ENCODE assay signal across 10 cellular contexts in the genomic region with DNA sequence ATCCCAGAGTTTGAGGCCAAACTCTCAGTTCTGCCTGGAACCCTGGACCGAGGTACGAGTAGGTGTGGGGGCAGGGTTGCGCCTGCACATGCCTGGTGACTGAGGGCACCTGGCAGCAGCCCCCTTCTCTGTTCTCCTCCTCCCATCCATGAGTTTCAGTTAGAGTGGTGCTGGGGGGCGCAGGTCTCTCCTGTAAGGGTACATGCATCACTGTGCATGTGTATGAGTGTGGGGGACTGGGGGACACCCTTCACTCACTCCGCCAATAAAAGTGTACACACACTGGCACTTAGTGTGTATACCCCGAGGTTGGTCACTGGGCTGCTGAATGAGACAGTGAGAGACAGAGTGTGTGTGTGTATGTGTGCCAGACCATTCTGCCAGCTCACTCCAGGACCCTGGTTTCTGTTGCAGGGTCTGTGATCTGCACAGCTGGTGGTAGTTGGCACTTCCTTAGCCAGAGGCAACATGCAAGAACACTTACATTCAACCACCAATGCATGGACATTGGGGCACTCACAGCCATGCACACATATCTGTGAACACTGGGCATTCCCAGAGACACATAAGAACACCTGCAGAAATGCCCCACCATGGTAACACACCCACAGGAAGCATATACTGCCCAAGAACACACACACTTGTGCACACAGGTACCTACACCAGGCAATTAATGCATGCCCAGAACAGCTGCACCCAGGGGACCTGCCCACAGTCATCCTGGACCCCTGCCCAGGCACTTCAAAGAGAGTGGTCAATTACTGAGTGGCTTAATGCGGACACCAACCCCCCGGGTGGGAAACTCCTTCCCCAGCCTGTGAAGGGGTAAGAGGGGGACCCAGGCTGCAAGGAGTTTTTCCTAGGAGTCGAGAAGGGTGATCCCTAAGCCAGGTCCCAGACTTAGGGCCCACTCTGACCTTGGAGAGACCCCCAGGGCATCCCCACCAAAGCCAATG. TPM values are rescaled to one million over a fixed set of nuclear protein-coding genes. Genes with fewer than 3 reads are reported as not detected.
DNase-seq lines count a peak whose midpoint lies in the region; ATAC-seq and TF ChIP-seq lines count a peak whose summit lies in the region.
"Had no signal": no experiment of that assay in that cellular context is flagged by ENCODE, and none has a peak within 500 bp of the region (broad histone marks: within the 10 kb centered on the region; RNA-seq: fewer than 3 reads in every experiment).

No MANE protein-coding gene starts in this region.

- CTCF ChIA-PET in CD4-positive, alpha-beta T cell (lab: Charles Lee): interaction anchor here (2.9 kb wide), 1 partner anchor 36 kb away, joined by 10 read pairs; no protein-coding TSS in a partner anchor

- peaks cover 11% of the 10 kb centered on the region for H3K4me1 ChIP-seq in mesenchymal stem cell (ENCODE audit: control insufficient read depth, insufficient read depth, low read depth, low read length)

- no peak overlapping the region for H3K9ac ChIP-seq in mesenchymal stem cell (ENCODE audit: low read length)

- H3K4me2 ChIP-seq in mesenchymal stem cell (ENCODE audit: low read length, poor library complexity, severe bottlenecking): peak overlapping the region; percentile 99

- no peak overlapping the region for H4K91ac ChIP-seq in mesenchymal stem cell (ENCODE audit: low read length)

- DNase-seq in CD4-positive, alpha-beta T cell: peak in 1 of 10 experiments; percentile 31
- no peak for DNase-seq in activated T-cell treated with anti-CD3 and anti-CD28 coated beads, Interleukin-2, amount 50 U/mL, for 4 hours
- DNase-seq in mesenchymal stem cell (no peak), GM03348 (ENCODE audit: low spot score) (no peak), A172 (ENCODE audit: low spot score) (no peak), iPS-NIHi11 (ENCODE audit: low spot score) (no peak)
- DNase-seq: NCI-H2029 treated with DMSO at 0.1 percent for 48 hours had no signal

- peak overlapping the region; percentile 61 for H3K27ac Mint-ChIP-seq in CD4-positive, alpha-beta T cell

- no peak overlapping the region for H3K4ac ChIP-seq in mesenchymal stem cell (ENCODE audit: low read depth in 1 of 2, low read length in 2 of 2)

- no peaks in the 10 kb centered on the region for H3K9me3 ChIP-seq in CD4-positive, alpha-beta T cell (ENCODE audit: control insufficient read depth, low read length)
- no peaks in the 10 kb centered on the region for H3K9me3 ChIP-seq in mesenchymal stem cell (ENCODE audit: control insufficient read depth, low read length)

- POLR2A ChIA-PET in CD4-positive, alpha-beta T cell (lab: Charles Lee): no interaction called here

- no peak overlapping the region for H4K8ac ChIP-seq in mesenchymal stem cell (ENCODE audit: low read length)

- H2BK15ac ChIP-seq in mesenchymal stem cell (ENCODE audit: low read depth, poor library complexity, severe bottlenecking): no peak overlapping the region

- H3K4me3 ChIP-seq in mesenchymal stem cell (ENCODE audit: insufficient read depth in 1 of 2, low read depth in 1 of 2, low read length in 2 of 2): peak overlapping the region in 1 of 2 experiments; percentile 4

- no peaks in the 10 kb centered on the region for H3K36me3 ChIP-seq in mesenchymal stem cell (ENCODE audit: control insufficient read depth in 1 of 2, insufficient read depth in 2 of 2, low read depth in 1 of 2, low read length in 2 of 2)

- no peak overlapping the region for H2BK120ac ChIP-seq in mesenchymal stem cell (ENCODE audit: low read depth, low read length)

- no peak overlapping the region for H2BK12ac ChIP-seq in mesenchymal stem cell (ENCODE audit: low read length in 2 of 2)

- H3K27ac ChIP-seq in CD4-positive, alpha-beta T cell (ENCODE audit: low read depth, low read length): peak overlapping the region; percentile 61
- H3K27ac ChIP-seq in mesenchymal stem cell (ENCODE audit: low read length, poor library complexity, severe bottlenecking): no peak overlapping the region

- intact Hi-C loops in CD4-positive, alpha-beta T cell (cut with DNase I, micrococcal nuclease): loop anchor here (1.0 to 5.0 kb wide), 3 partner anchors 36 to 172 kb away; no protein-coding TSS in a partner anchor

- H3K27me3 ChIP-seq in CD4-positive, alpha-beta T cell (ENCODE audit: control insufficient read depth, insufficient read depth, low read length): peaks cover 14% of the 10 kb centered on the region
- H3K27me3 ChIP-seq in mesenchymal stem cell (ENCODE audit: control insufficient read depth in 1 of 2, insufficient read depth in 1 of 2, low read length in 2 of 2): peaks cover 69 to 72% of the 10 kb centered on the region in 2 experiments

- WGBS in mesenchymal stem cell: 95% methylated on average over 4 of the region's 9 CpGs

- H2AK5ac ChIP-seq in mesenchymal stem cell (ENCODE audit: low read length, severe bottlenecking): no peak overlapping the region

- no peak for TF ChIP-seq CTCF in CD4-positive, alpha-beta T cell (IDR thresholded peaks at IDR 0.05)

- H3K36me3 Mint-ChIP-seq in CD4-positive, alpha-beta T cell (ENCODE audit: low read depth): peaks cover 31% of the 10 kb centered on the region
- peaks cover 3% of the 10 kb centered on the region for H3K36me3 Mint-ChIP-seq in activated T-cell treated with anti-CD3 and anti-CD28 coated beads, Interleukin-2, amount 50 U/mL, for 4 hours (ENCODE audit: insufficient read depth)

- peak overlapping the region; percentile 63 for H3K4me3 Mint-ChIP-seq in CD4-positive, alpha-beta T cell
- peak overlapping the region; percentile 68 for H3K4me3 Mint-ChIP-seq in activated T-cell treated with anti-CD3 and anti-CD28 coated beads, Interleukin-2, amount 50 U/mL, for 4 hours

- H3K23ac ChIP-seq in mesenchymal stem cell (ENCODE audit: low read length in 2 of 2): no peak overlapping the region

- H3K27me3 Mint-ChIP-seq in CD4-positive, alpha-beta T cell: peaks cover 29% of the 10 kb centered on the region
- peaks cover 22% of the 10 kb centered on the region for H3K27me3 Mint-ChIP-seq in activated T-cell treated with anti-CD3 and anti-CD28 coated beads, Interleukin-2, amount 50 U/mL, for 4 hours (ENCODE audit: low read depth)

- no peak overlapping the region for H3K18ac ChIP-seq in mesenchymal stem cell (ENCODE audit: low read depth in 1 of 2, low read length in 2 of 2)

- no peak overlapping the region for H2BK5ac ChIP-seq in mesenchymal stem cell (ENCODE audit: low read depth, low read length, poor library complexity, severe bottlenecking)

- H3K9me3 Mint-ChIP-seq in CD4-positive, alpha-beta T cell: no peaks in the 10 kb centered on the region
- no peaks in the 10 kb centered on the region for H3K9me3 Mint-ChIP-seq in activated T-cell treated with anti-CD3 and anti-CD28 coated beads, Interleukin-2, amount 50 U/mL, for 4 hours

- no peaks in the 10 kb centered on the region for H3K79me1 ChIP-seq in mesenchymal stem cell (replicated peaks; ENCODE audit: low read length, poor library complexity, severe bottlenecking)

- H3K4me1 Mint-ChIP-seq in CD4-positive, alpha-beta T cell (ENCODE audit: low read depth): peaks cover 16% of the 10 kb centered on the region
- H3K4me1 Mint-ChIP-seq in activated T-cell treated with anti-CD3 and anti-CD28 coated beads, Interleukin-2, amount 50 U/mL, for 4 hours (ENCODE audit: low read depth): peaks cover 13% of the 10 kb centered on the region

- no peak overlapping the region for H2AFZ ChIP-seq in mesenchymal stem cell (ENCODE audit: low read depth, low read length)

- H3K14ac ChIP-seq in mesenchymal stem cell (ENCODE audit: low read length in 2 of 2): no peak overlapping the region

- no peak for ATAC-seq in CD4-positive, alpha-beta T cell (ENCODE audit: poor library complexity)
- peak; percentile 23 for ATAC-seq in HG02678 (IDR thresholded peaks at IDR 0.05; ENCODE audit: unreplicated experiment)
- ATAC-seq in activated T-cell treated with anti-CD3 and anti-CD28 coated beads, Interleukin-2, amount 50 U/mL, for 4 hours: no peak
- ATAC-seq in HG03571 (IDR thresholded peaks at IDR 0.05; ENCODE audit: unreplicated experiment): no peak

RNA-seq across cellular contexts. Expression of a gene that starts 1.2 kb away (rescaled TPM):
- under 1 TPM; 0.05 to 0.31 TPM for total RNA-seq in CD4-positive, alpha-beta T cell
- total RNA-seq in activated T-cell treated with anti-CD3 and anti-CD28 coated beads, Interleukin-2, amount 50 U/mL, for 4 hours: 1 to 10 TPM in 1 of 3 donors, under 1 TPM in 2; 0.16 to 1.0 (median 0.71) TPM
- 0.06 TPM for polyA plus RNA-seq in mesenchymal stem cell (2013, experiment 1 of 2)
- 0.15 TPM for polyA plus RNA-seq in mesenchymal stem cell (2013, experiment 2 of 2)
- total RNA-seq in A172 (2014; rRNA removed; shearing (Covaris generic)): 0.05 and 0.14 TPM in 2 replicates

RNA-seq across cellular contexts. Expression of a gene that starts 19.8 kb away (rescaled TPM):
- total RNA-seq in CD4-positive, alpha-beta T cell: 100 to 1,000 TPM; 668 to 672 TPM
- total RNA-seq in activated T-cell treated with anti-CD3 and anti-CD28 coated beads, Interleukin-2, amount 50 U/mL, for 4 hours: 1 to 10 TPM; 2.6 to 3.7 (median 2.9) TPM
- 0.70 TPM for polyA plus RNA-seq in mesenchymal stem cell (2013, experiment 1 of 2)
- 1.0 TPM for polyA plus RNA-seq in mesenchymal stem cell (2013, experiment 2 of 2)
- total RNA-seq in A172 (2014; rRNA removed; shearing (Covaris generic)): 0.07 and 2.1 TPM in 2 replicates
- total RNA-seq: RPMI7951 had no signal

RNA-seq across cellular contexts. Expression of a gene that starts 35.6 kb away (rescaled TPM):
- 1 to 10 TPM; 5.0 to 6.0 TPM for total RNA-seq in CD4-positive, alpha-beta T cell
- total RNA-seq in activated T-cell treated with anti-CD3 and anti-CD28 coated beads, Interleukin-2, amount 50 U/mL, for 4 hours: 1 to 10 TPM; 1.7 to 2.7 (median 2.1) TPM
- 0.18 TPM for polyA plus RNA-seq in mesenchymal stem cell (2013, experiment 1 of 2)
- 0.21 TPM for polyA plus RNA-seq in mesenchymal stem cell (2013, experiment 2 of 2)
- 0.12 TPM in 1 of 2 replicates, not detected in the other for total RNA-seq in A172 (2014; rRNA removed; shearing (Covaris generic))
- total RNA-seq: RPMI7951 had no signal

RNA-seq across cellular contexts. Expression of a gene that starts 54.2 kb away (rescaled TPM):
- 1,000 to 10,000 TPM; 1,632 to 1,657 TPM for total RNA-seq in CD4-positive, alpha-beta T cell
- total RNA-seq in activated T-cell treated with anti-CD3 and anti-CD28 coated beads, Interleukin-2, amount 50 U/mL, for 4 hours: 100 to 1,000 TPM; 549 to 586 (median 553) TPM
- polyA plus RNA-seq in mesenchymal stem cell (2013, experiment 1 of 2): 124 TPM
- 118 TPM for polyA plus RNA-seq in mesenchymal stem cell (2013, experiment 2 of 2)
- 61.8 and 149 TPM in 2 replicates for total RNA-seq in A172 (2014; rRNA removed; shearing (Covaris generic))

Comparison
In these comparisons a context has a peak if more than half of its experiments do, and no peak if none do; other contexts are left out.
1. RNA of a gene that starts 19.8 kb away (total RNA-seq): 668 to 672 TPM in CD4-positive, alpha-beta T cell; 2.6 to 3.7 TPM in activated T-cell treated with anti-CD3 and anti-CD28 coated beads, Interleukin-2, amount 50 U/mL, for 4 hours and 0.07 to 2.1 TPM in A172; every median in the first group is over 100 times any median in the second.